ENCODE assay signal across 1 cellular context in the genomic region with DNA sequence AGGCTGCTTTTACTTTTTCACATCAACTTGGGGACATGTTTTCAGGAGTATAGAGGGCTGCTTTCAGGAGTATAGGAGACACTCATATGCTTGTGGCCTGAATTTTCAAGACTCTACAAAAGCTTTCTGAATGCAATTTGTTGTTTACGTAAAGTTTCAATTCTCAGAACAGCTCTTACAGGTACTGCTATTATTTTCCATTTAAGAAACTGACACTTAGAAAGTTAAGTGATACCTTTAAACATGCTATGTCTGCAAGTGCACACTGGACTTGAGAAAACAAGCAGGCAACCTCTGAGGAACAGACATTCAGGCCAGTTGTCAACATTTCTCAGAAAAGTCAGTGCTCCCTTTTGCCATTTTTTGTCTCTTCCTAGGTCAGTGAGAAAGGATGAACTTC.
TF ChIP-seq lines count a peak whose summit lies in the region.

No MANE protein-coding gene starts in this region.

TF ChIP-seq in GM12878, 131 proteins besides CTCF, POLR2A, EP300 and RAD21 (continued from another document):
- TF ChIP-seq RCOR1 (conservative IDR thresholded peaks at IDR 0.05; ENCODE audit: low read depth, low read length): no peak
- TF ChIP-seq SREBF2 (IDR thresholded peaks at IDR 0.05; ENCODE audit: low read length): no peak
- TF ChIP-seq HDGF (IDR thresholded peaks at IDR 0.05): no peak
- no peak for TF ChIP-seq ZNF274 (IDR thresholded peaks at IDR 0.05; ENCODE audit: insufficient read depth, insufficient read length)
- no peak for TF ChIP-seq TCF12 (IDR thresholded peaks at IDR 0.05; ENCODE audit: low read depth, low read length)
- TF ChIP-seq ATF7 (IDR thresholded peaks at IDR 0.05; ENCODE audit: low read depth): peak; percentile 40; the same call in 1 of the 2 replicates
- TF ChIP-seq, protein P1, sequence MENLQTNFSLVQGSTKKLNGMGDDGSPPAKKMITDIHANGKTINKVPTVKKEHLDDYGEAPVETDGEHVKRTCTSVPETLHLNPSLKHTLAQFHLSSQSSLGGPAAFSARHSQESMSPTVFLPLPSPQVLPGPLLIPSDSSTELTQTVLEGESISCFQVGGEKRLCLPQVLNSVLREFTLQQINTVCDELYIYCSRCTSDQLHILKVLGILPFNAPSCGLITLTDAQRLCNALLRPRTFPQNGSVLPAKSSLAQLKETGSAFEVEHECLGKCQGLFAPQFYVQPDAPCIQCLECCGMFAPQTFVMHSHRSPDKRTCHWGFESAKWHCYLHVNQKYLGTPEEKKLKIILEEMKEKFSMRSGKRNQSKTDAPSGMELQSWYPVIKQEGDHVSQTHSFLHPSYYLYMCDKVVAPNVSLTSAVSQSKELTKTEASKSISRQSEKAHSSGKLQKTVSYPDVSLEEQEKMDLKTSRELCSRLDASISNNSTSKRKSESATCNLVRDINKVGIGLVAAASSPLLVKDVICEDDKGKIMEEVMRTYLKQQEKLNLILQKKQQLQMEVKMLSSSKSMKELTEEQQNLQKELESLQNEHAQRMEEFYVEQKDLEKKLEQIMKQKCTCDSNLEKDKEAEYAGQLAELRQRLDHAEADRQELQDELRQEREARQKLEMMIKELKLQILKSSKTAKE (IDR thresholded peaks at IDR 0.05; ENCODE audit: low read depth, poor library complexity, severe bottlenecking): peak; percentile 37
- TF ChIP-seq, protein P2, sequence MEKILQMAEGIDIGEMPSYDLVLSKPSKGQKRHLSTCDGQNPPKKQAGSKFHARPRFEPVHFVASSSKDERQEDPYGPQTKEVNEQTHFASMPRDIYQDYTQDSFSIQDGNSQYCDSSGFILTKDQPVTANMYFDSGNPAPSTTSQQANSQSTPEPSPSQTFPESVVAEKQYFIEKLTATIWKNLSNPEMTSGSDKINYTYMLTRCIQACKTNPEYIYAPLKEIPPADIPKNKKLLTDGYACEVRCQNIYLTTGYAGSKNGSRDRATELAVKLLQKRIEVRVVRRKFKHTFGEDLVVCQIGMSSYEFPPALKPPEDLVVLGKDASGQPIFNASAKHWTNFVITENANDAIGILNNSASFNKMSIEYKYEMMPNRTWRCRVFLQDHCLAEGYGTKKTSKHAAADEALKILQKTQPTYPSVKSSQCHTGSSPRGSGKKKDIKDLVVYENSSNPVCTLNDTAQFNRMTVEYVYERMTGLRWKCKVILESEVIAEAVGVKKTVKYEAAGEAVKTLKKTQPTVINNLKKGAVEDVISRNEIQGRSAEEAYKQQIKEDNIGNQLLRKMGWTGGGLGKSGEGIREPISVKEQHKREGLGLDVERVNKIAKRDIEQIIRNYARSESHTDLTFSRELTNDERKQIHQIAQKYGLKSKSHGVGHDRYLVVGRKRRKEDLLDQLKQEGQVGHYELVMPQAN (conservative IDR thresholded peaks at IDR 0.05): no peak
- no peak for TF ChIP-seq SIN3A (IDR thresholded peaks at IDR 0.05; ENCODE audit: low read depth, low read length)
- TF ChIP-seq MTA3 (IDR thresholded peaks at IDR 0.05; ENCODE audit: borderline replicate concordance, low read length): no peak
- no peak for TF ChIP-seq NFYA (IDR thresholded peaks at IDR 0.05; ENCODE audit: borderline replicate concordance, low read depth, low read length)
- TF ChIP-seq, protein P3, sequence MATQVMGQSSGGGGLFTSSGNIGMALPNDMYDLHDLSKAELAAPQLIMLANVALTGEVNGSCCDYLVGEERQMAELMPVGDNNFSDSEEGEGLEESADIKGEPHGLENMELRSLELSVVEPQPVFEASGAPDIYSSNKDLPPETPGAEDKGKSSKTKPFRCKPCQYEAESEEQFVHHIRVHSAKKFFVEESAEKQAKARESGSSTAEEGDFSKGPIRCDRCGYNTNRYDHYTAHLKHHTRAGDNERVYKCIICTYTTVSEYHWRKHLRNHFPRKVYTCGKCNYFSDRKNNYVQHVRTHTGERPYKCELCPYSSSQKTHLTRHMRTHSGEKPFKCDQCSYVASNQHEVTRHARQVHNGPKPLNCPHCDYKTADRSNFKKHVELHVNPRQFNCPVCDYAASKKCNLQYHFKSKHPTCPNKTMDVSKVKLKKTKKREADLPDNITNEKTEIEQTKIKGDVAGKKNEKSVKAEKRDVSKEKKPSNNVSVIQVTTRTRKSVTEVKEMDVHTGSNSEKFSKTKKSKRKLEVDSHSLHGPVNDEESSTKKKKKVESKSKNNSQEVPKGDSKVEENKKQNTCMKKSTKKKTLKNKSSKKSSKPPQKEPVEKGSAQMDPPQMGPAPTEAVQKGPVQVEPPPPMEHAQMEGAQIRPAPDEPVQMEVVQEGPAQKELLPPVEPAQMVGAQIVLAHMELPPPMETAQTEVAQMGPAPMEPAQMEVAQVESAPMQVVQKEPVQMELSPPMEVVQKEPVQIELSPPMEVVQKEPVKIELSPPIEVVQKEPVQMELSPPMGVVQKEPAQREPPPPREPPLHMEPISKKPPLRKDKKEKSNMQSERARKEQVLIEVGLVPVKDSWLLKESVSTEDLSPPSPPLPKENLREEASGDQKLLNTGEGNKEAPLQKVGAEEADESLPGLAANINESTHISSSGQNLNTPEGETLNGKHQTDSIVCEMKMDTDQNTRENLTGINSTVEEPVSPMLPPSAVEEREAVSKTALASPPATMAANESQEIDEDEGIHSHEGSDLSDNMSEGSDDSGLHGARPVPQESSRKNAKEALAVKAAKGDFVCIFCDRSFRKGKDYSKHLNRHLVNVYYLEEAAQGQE (IDR thresholded peaks at IDR 0.05; ENCODE audit: low read depth, low read length): no peak
- no peak for TF ChIP-seq EGR1 (IDR thresholded peaks at IDR 0.05; ENCODE audit: borderline replicate concordance in 1 of 2, low read depth in 2 of 2, low read length in 2 of 2)
- TF ChIP-seq, protein P4, sequence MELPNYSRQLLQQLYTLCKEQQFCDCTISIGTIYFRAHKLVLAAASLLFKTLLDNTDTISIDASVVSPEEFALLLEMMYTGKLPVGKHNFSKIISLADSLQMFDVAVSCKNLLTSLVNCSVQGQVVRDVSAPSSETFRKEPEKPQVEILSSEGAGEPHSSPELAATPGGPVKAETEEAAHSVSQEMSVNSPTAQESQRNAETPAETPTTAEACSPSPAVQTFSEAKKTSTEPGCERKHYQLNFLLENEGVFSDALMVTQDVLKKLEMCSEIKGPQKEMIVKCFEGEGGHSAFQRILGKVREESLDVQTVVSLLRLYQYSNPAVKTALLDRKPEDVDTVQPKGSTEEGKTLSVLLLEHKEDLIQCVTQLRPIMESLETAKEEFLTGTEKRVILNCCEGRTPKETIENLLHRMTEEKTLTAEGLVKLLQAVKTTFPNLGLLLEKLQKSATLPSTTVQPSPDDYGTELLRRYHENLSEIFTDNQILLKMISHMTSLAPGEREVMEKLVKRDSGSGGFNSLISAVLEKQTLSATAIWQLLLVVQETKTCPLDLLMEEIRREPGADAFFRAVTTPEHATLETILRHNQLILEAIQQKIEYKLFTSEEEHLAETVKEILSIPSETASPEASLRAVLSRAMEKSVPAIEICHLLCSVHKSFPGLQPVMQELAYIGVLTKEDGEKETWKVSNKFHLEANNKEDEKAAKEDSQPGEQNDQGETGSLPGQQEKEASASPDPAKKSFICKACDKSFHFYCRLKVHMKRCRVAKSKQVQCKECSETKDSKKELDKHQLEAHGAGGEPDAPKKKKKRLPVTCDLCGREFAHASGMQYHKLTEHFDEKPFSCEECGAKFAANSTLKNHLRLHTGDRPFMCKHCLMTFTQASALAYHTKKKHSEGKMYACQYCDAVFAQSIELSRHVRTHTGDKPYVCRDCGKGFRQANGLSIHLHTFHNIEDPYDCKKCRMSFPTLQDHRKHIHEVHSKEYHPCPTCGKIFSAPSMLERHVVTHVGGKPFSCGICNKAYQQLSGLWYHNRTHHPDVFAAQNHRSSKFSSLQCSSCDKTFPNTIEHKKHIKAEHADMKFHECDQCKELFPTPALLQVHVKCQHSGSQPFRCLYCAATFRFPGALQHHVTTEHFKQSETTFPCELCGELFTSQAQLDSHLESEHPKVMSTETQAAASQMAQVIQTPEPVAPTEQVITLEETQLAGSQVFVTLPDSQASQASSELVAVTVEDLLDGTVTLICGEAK (IDR thresholded peaks at IDR 0.05; ENCODE audit: borderline replicate concordance): no peak
- no peak for TF ChIP-seq LARP7 (IDR thresholded peaks at IDR 0.05)
- TF ChIP-seq, protein P5, sequence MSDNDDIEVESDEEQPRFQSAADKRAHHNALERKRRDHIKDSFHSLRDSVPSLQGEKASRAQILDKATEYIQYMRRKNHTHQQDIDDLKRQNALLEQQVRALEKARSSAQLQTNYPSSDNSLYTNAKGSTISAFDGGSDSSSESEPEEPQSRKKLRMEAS (IDR thresholded peaks at IDR 0.05; ENCODE audit: low read depth, low read length): no peak
- TF ChIP-seq IKZF2 (IDR thresholded peaks at IDR 0.05): no peak; a peak in 1 of 4 replicates
- no peak for TF ChIP-seq SP1 (IDR thresholded peaks at IDR 0.05; ENCODE audit: low read depth, low read length)
- no peak for TF ChIP-seq ZSCAN29 (IDR thresholded peaks at IDR 0.05)
